In genomic region chr2:177673602-177674595, GRCh38 we compare ENCODE assay signal across 17 cellular contexts.
DNase-seq lines count a peak whose midpoint lies in the region; ATAC-seq and TF ChIP-seq lines count a peak whose summit lies in the region.
"Had no signal": no experiment of that assay in that cellular context is flagged by ENCODE, and none has a peak within 500 bp of the region (broad histone marks: within the 10 kb centered on the region; RNA-seq: fewer than 3 reads in every experiment).

No MANE protein-coding gene starts in this region.

- POLR2A ChIA-PET in Caco-2 (lab: Charles Lee), result no interaction called here

- H3K9me3 Mint-ChIP-seq in Caco-2 (ENCODE audit: unreplicated experiment), result no peaks in the 10 kb centered on the region
- no peaks in the 10 kb centered on the region for H3K9me3 Mint-ChIP-seq in HFFc6
- H3K9me3 Mint-ChIP-seq: activated CD8-positive, alpha-beta T cell treated with anti-CD3 and anti-CD28 coated beads for 36 hours; stimulated activated naive CD8-positive, alpha-beta T cell treated with anti-CD3 and anti-CD28 coated beads, Interleukin-15, Interleukin-2, amounts not matched to agents 100 ng/mL and 50 ng/mL, for 24 hours had no signal

- H3K27ac ChIP-seq in WERI-Rb-1 (no peak overlapping the region), thyroid gland (no peak overlapping the region)

- H3K4me1 ChIP-seq in Caco-2 (no peaks in the 10 kb centered on the region), thyroid gland (no peaks in the 10 kb centered on the region)

- CTCF ChIA-PET in Caco-2 (lab: Charles Lee), result no interaction called here

- peaks cover 6% of the 10 kb centered on the region for H3K27me3 Mint-ChIP-seq in Caco-2 (ENCODE audit: insufficient read depth, unreplicated experiment)
- H3K27me3 Mint-ChIP-seq in HFFc6 (ENCODE audit: insufficient read depth), result peaks cover 7% of the 10 kb centered on the region

- H3K9me3 ChIP-seq in Caco-2 (no peaks in the 10 kb centered on the region), WERI-Rb-1 (ENCODE audit: severe bottlenecking) (peaks cover 8% of the 10 kb centered on the region), thyroid gland (no peaks in the 10 kb centered on the region)

- intact Hi-C loops in Caco-2 (cut with micrococcal nuclease; ENCODE audit: unreplicated experiment), result no loop called here
- intact Hi-C loops in left colon (cut with DNase I, micrococcal nuclease), result no loop called here
- intact Hi-C loops in posterior cingulate gyrus (cut with DNase I), result no loop called here
- intact Hi-C loops in thyroid gland (cut with DNase I), result no loop called here

- H3K4me3 ChIP-seq in Caco-2 (ENCODE audit: low read depth, low read length), result no peak overlapping the region
- no peak overlapping the region for H3K4me3 ChIP-seq in WERI-Rb-1 (ENCODE audit: low read depth, low read length)
- no peak overlapping the region for H3K4me3 ChIP-seq in thyroid gland (replicated peaks in 1 of 3)

- H3K36me3 Mint-ChIP-seq in Caco-2 (ENCODE audit: insufficient read depth, unreplicated experiment) (no peaks in the 10 kb centered on the region), HFFc6 (ENCODE audit: low read depth) (no peaks in the 10 kb centered on the region)

- H3K36me3 ChIP-seq in Caco-2 (ENCODE audit: control insufficient read depth, insufficient read depth, low read length), result no peaks in the 10 kb centered on the region
- no peaks in the 10 kb centered on the region for H3K36me3 ChIP-seq in WERI-Rb-1
- H3K36me3 ChIP-seq in thyroid gland, result no peaks in the 10 kb centered on the region

- H3K27ac Mint-ChIP-seq in Caco-2 (ENCODE audit: unreplicated experiment) (no peak overlapping the region), HFFc6 (no peak overlapping the region)
- H3K27ac Mint-ChIP-seq: activated CD8-positive, alpha-beta T cell treated with anti-CD3 and anti-CD28 coated beads for 36 hours; stimulated activated naive CD8-positive, alpha-beta T cell treated with anti-CD3 and anti-CD28 coated beads, Interleukin-15, Interleukin-2, amounts not matched to agents 100 ng/mL and 50 ng/mL, for 24 hours; T-helper 17 cell had no signal

- peaks cover 1% of the 10 kb centered on the region; the same call in 1 of the 2 replicates for H3K27me3 ChIP-seq in Caco-2 (replicated peaks; ENCODE audit: control insufficient read depth, insufficient read depth, low read length)
- H3K27me3 ChIP-seq in WERI-Rb-1 (ENCODE audit: insufficient read depth, low read depth, severe bottlenecking), result no peaks in the 10 kb centered on the region
- H3K27me3 ChIP-seq in thyroid gland, result no peaks in the 10 kb centered on the region

- DNase-seq in Caco-2 (peak in 1 of 2 experiments; percentile 7), HFFc6 (no peak), WERI-Rb-1 (peak; percentile 26), left colon (no peak), NCI-H2227 treated with DMSO at 0.1 percent for 48 hours (lab: John Stamatoyannopoulos, UW) (no peak), posterior cingulate gyrus (no peak), thyroid gland (no peak)
- DNase-seq: activated CD8-positive, alpha-beta T cell treated with anti-CD3 and anti-CD28 coated beads for 36 hours; activated gamma-delta T cell treated with Interleukin-2 at 50 U/mL for 16 hours; caudate nucleus; H7; retina; stimulated activated CD4-positive, alpha-beta T cell treated with anti-CD3 and anti-CD28 coated beads, Interleukin-4, amount 100 ng/mL, for 4 hours; T-helper 17 cell had no signal

- peak; percentile 32 to 42 for TF ChIP-seq CTCF in Caco-2 (IDR thresholded peaks at IDR 0.05; ENCODE audit: insufficient read depth in 1 of 2, low read depth in 1 of 2, low read length in 1 of 2, severe bottlenecking in 1 of 2, unreplicated experiment in 1 of 2)
- peak; percentile 31 for TF ChIP-seq CTCF in HFFc6 (IDR thresholded peaks at IDR 0.05)
- peak; percentile 22; the same call in 1 of the 2 replicates for TF ChIP-seq CTCF in WERI-Rb-1 (IDR thresholded peaks at IDR 0.05; ENCODE audit: low read depth, low read length)
- no peak for TF ChIP-seq CTCF in thyroid gland (IDR thresholded peaks at IDR 0.05)

- ATAC-seq in left colon (peak; percentile 57), HG03439 (IDR thresholded peaks at IDR 0.05; ENCODE audit: unreplicated experiment) (no peak)
- ATAC-seq: activated CD8-positive, alpha-beta T cell treated with anti-CD3 and anti-CD28 coated beads for 36 hours; esophagus mucosa; T-helper 17 cell had no signal

- 82 to 90% methylated on average over 9 of the region's 9 CpGs for WGBS in thyroid gland, 2 donors

- no peak overlapping the region for H3K4me3 Mint-ChIP-seq in Caco-2 (ENCODE audit: unreplicated experiment)
- H3K4me3 Mint-ChIP-seq in HFFc6, result no peak overlapping the region
- H3K4me3 Mint-ChIP-seq: activated CD8-positive, alpha-beta T cell treated with anti-CD3 and anti-CD28 coated beads for 36 hours; stimulated activated naive CD8-positive, alpha-beta T cell treated with anti-CD3 and anti-CD28 coated beads, Interleukin-15, Interleukin-2, amounts not matched to agents 100 ng/mL and 50 ng/mL, for 24 hours; T-helper 17 cell had no signal

- H3K4me1 Mint-ChIP-seq in Caco-2 (ENCODE audit: low read depth, unreplicated experiment) (no peaks in the 10 kb centered on the region), HFFc6 (ENCODE audit: low read depth) (no peaks in the 10 kb centered on the region; the same call in 1 of the 2 replicates)
- H3K4me1 Mint-ChIP-seq: T-helper 17 cell had no signal

- TF ChIP-seq POLR2A in thyroid gland (IDR thresholded peaks at IDR 0.05), result no peak

- BruUV-seq in Caco-2 (replicated peaks; lab: Mats Ljungman, UMichigan), result no TSS peak

Comparison
In these comparisons a context has a peak if more than half of its experiments do, and no peak if none do; other contexts are left out.
1. CTCF ChIP-seq: peak in Caco-2 (2 of 2), HFFc6 (single experiment) and WERI-Rb-1 (single experiment); none in thyroid gland (0 of 6).